ENCODE assay signal across 11 cellular contexts in the genomic region with DNA sequence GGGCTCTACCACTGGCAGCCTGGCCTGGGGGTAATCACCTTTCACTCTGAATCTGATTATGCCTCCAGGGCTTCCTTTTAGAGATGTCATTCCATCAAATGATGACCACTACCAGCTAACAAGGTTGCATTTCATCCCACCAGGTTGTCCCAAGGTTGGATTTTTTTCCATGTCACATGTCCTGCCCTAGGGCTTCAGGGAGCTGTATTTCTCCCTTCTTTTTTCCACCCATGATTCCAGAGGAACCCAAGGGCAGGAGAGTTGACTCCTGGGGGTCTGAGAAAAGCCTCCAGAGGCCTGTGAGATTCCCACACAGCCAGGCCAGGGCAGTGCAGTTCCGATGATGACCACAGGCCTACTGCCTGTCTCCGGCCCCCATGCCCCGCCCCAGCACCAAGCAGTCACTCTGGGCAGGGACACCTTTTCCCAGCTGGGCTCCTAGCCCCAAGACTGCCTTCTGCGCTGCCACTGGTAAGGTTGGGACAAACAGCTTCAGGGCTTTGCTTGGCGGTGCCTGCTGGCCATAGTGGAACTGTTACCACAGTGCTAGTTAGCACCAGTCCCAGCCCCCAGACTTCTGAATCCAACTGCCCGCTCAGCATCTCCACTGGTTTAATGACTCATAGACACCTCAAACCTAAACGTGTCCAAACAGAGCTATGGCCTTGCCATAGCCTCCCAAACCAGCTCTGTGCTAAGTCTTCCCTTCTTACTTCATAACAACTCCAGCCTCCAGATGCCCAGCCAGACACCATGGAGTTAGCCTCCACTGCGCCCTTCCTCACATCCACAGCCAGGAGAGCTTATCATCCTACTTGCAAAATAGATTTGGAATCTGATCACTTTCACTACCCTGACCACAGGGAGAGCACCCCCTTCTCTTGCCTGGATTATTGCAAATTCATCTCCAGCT.
A peak's percentile ranks its signal among the peaks of the same experiment; 100 is the strongest.
DNase-seq lines count a peak whose midpoint lies in the region; ATAC-seq and TF ChIP-seq lines count a peak whose summit lies in the region.
"Had no signal": no experiment of that assay in that cellular context is flagged by ENCODE, and none has a peak within 500 bp of the region (broad histone marks: within the 10 kb centered on the region; RNA-seq: fewer than 3 reads in every experiment).

No MANE protein-coding gene starts in this region.

- H3K4me3 Mint-ChIP-seq in effector memory CD8-positive, alpha-beta T cell = no peak overlapping the region

- no peaks in the 10 kb centered on the region for H3K9me3 Mint-ChIP-seq in effector memory CD8-positive, alpha-beta T cell

- no peak overlapping the region for H3K27ac Mint-ChIP-seq in effector memory CD8-positive, alpha-beta T cell

- no peaks in the 10 kb centered on the region for H3K9me3 ChIP-seq in effector memory CD4-positive, alpha-beta T cell (ENCODE audit: control insufficient read depth, low read length)
- H3K9me3 ChIP-seq: BE2C had no signal

- no peaks in the 10 kb centered on the region for H3K4me1 Mint-ChIP-seq in effector memory CD8-positive, alpha-beta T cell (ENCODE audit: low read depth in 2 of 2)

- H3K36me3 Mint-ChIP-seq in effector memory CD8-positive, alpha-beta T cell (ENCODE audit: insufficient read depth) = no peaks in the 10 kb centered on the region

- ATAC-seq in effector memory CD8-positive, alpha-beta T cell (replicated peaks) = no peak
- no peak for ATAC-seq in HG02938 (IDR thresholded peaks at IDR 0.05; ENCODE audit: unreplicated experiment)

- peak; percentile 38 for DNase-seq in activated effector memory CD4-positive, alpha-beta T cell treated with anti-CD3 and anti-CD28 coated beads, Interleukin-2, amount 50 U/mL, for 16 hours
- DNase-seq in activated effector memory CD4-positive, alpha-beta T cell treated with Interleukin-2 at 50 U/mL for 16 hours = no peak
- DNase-seq in RKO (ENCODE audit: low spot score) = peak; percentile 42
- peak; percentile 59 for DNase-seq in fibroblast of mammary gland (ENCODE audit: low read depth)
- peak; percentile 21 for DNase-seq in stromal cell of bone marrow (ENCODE audit: low read depth)
- DNase-seq in effector memory CD8-positive, alpha-beta T cell = no peak
- DNase-seq in effector memory CD4-positive, alpha-beta T cell = no peak

- no peak for TF ChIP-seq CTCF in fibroblast of mammary gland (conservative IDR thresholded peaks at IDR 0.05; ENCODE audit: control insufficient read depth, insufficient read depth, low read depth, low read length)

- no peak overlapping the region for H3K4me3 ChIP-seq in fibroblast of mammary gland (ENCODE audit: control insufficient read depth, low read depth, low read length)
- no peak overlapping the region for H3K4me3 ChIP-seq in effector memory CD4-positive, alpha-beta T cell (ENCODE audit: insufficient read depth, low read depth, low read length, poor library complexity, severe bottlenecking)
- H3K4me3 ChIP-seq: breast epithelium, skin epidermis had no signal

- H3K27ac ChIP-seq in effector memory CD4-positive, alpha-beta T cell (ENCODE audit: insufficient read depth, low read length, poor library complexity, severe bottlenecking) = no peak overlapping the region
- H3K27ac ChIP-seq: breast epithelium, skin epidermis had no signal

- no peaks in the 10 kb centered on the region for H3K27me3 ChIP-seq in effector memory CD4-positive, alpha-beta T cell (replicated peaks; ENCODE audit: control insufficient read depth, insufficient read depth, low read length, poor library complexity, severe bottlenecking)

- no peaks in the 10 kb centered on the region for H3K4me1 ChIP-seq in effector memory CD4-positive, alpha-beta T cell (ENCODE audit: control insufficient read depth, insufficient read depth, low read length, poor library complexity, severe bottlenecking)
- H3K4me1 ChIP-seq: breast epithelium had no signal

- no peaks in the 10 kb centered on the region for H3K36me3 ChIP-seq in effector memory CD4-positive, alpha-beta T cell (ENCODE audit: control insufficient read depth, insufficient read depth, low read length)
- H3K36me3 ChIP-seq: BE2C, breast epithelium had no signal

- H3K27me3 Mint-ChIP-seq in effector memory CD8-positive, alpha-beta T cell = peaks cover 0 to 10% of the 10 kb centered on the region in 2 donors

Comparison
In these comparisons a context has a peak if more than half of its experiments do, and no peak if none do; other contexts are left out.
1. DNase-seq: peak in activated effector memory CD4-positive, alpha-beta T cell treated with anti-CD3 and anti-CD28 coated beads, Interleukin-2, amount 50 U/mL, for 16 hours (single experiment), RKO (single experiment), fibroblast of mammary gland (single experiment) and stromal cell of bone marrow (single experiment); none in activated effector memory CD4-positive, alpha-beta T cell treated with Interleukin-2 at 50 U/mL for 16 hours (single experiment), effector memory CD8-positive, alpha-beta T cell (0 of 3) and effector memory CD4-positive, alpha-beta T cell (0 of 3).